ENCODE assay signal across 3 cellular contexts in genomic region chr15:48624700-48625099, GRCh38.
TF ChIP-seq lines count a peak whose summit lies in the region.

No MANE protein-coding gene starts in this region.

TF ChIP-seq in WTC11, 78 proteins besides CTCF, POLR2A, EP300 and RAD21 (continued from another document):
- TF ChIP-seq CDX4 (CRISPR knock-in tag; IDR thresholded peaks at IDR 0.05; ENCODE audit: borderline replicate concordance) (no peak), SMAD4 (CRISPR knock-in tag; IDR thresholded peaks at IDR 0.05) (no peak), PREB (CRISPR knock-in tag; IDR thresholded peaks at IDR 0.05; ENCODE audit: borderline replicate concordance) (no peak), KAT7 (CRISPR knock-in tag; IDR thresholded peaks at IDR 0.05; ENCODE audit: borderline replicate concordance) (no peak)

TF ChIP-seq in SK-N-SH, 30 proteins besides CTCF, POLR2A, EP300 and RAD21 (continued from another document):
- no peak for TF ChIP-seq GATA2 (CRISPR knock-in tag; IDR thresholded peaks at IDR 0.05)
- TF ChIP-seq YY1 (IDR thresholded peaks at IDR 0.05; ENCODE audit: low read depth), result no peak
- TF ChIP-seq ELF1 (IDR thresholded peaks at IDR 0.05), result no peak
- no peak for TF ChIP-seq EZH2phosphoT487 (IDR thresholded peaks at IDR 0.05; ENCODE audit: borderline replicate concordance, low read depth)
- no peak for TF ChIP-seq ZBTB33 (IDR thresholded peaks at IDR 0.05; ENCODE audit: borderline replicate concordance, low read depth)
- no peak for TF ChIP-seq FOXM1 (IDR thresholded peaks at IDR 0.05; ENCODE audit: low read depth)
- TF ChIP-seq JUND (IDR thresholded peaks at IDR 0.05), result no peak
- no peak for TF ChIP-seq MAX (IDR thresholded peaks at IDR 0.05; ENCODE audit: low read depth)
- TF ChIP-seq TEAD4 (IDR thresholded peaks at IDR 0.05; ENCODE audit: borderline replicate concordance, insufficient read depth), result no peak

TF ChIP-seq in HEK293T, 16 proteins besides CTCF, POLR2A, EP300 and RAD21 (continued from another document):
- TF ChIP-seq PKNOX1 (IDR thresholded peaks at IDR 0.05) (no peak), HDGF (IDR thresholded peaks at IDR 0.05; ENCODE audit: borderline replicate concordance) (no peak), ARNT (IDR thresholded peaks at IDR 0.05) (no peak), FOXK2 (IDR thresholded peaks at IDR 0.05) (no peak), FOXM1 (IDR thresholded peaks at IDR 0.05; ENCODE audit: borderline replicate concordance) (no peak), LEF1 (IDR thresholded peaks at IDR 0.05; ENCODE audit: borderline replicate concordance) (no peak), CTBP1 (IDR thresholded peaks at IDR 0.05; ENCODE audit: borderline replicate concordance) (no peak), SP1 (IDR thresholded peaks at IDR 0.05) (no peak), ZNF384 (IDR thresholded peaks at IDR 0.05) (no peak), ELF4 (IDR thresholded peaks at IDR 0.05) (no peak), FOXA1 (IDR thresholded peaks at IDR 0.05) (no peak), L3MBTL2 (conservative IDR thresholded peaks at IDR 0.05) (no peak)
